12 cellular contexts compared by ENCODE assay signal in genomic region chrY:3002190-3002589, GRCh38.
DNase-seq lines count a peak whose midpoint lies in the region; ATAC-seq and TF ChIP-seq lines count a peak whose summit lies in the region.
"Had no signal": no experiment of that assay in that cellular context is flagged by ENCODE, and none has a peak within 500 bp of the region (broad histone marks: within the 10 kb centered on the region; RNA-seq: fewer than 3 reads in every experiment).

No MANE protein-coding gene starts in this region.

- ATAC-seq in heart left ventricle (no peak), left ventricle myocardium superior (no peak), lower lobe of right lung (no peak), GM18867 (IDR thresholded peaks at IDR 0.05; ENCODE audit: unreplicated experiment) (no peak)
- ATAC-seq in activated CD8-positive, alpha-beta T cell treated with anti-CD3 and anti-CD28 coated beads, Interleukin-2, amount 10 ng/mL, durations not matched to agents 7 days and 5 days = no peak

- H3K27me3 ChIP-seq in heart left ventricle (no peaks in the 10 kb centered on the region), lower lobe of right lung (ENCODE audit: low read depth) (no peaks in the 10 kb centered on the region)

- POLR2A ChIA-PET in activated CD8-positive, alpha-beta T cell treated with anti-CD3 and anti-CD28 coated beads, Interleukin-2, amount 10 ng/mL, durations not matched to agents 7 days and 5 days (lab: Charles Lee) = interaction anchor here (0.9 to 1.9 kb wide), 2 partner anchors 9 to 66 kb away, joined by 3 to 6 read pairs; no protein-coding TSS in a partner anchor

- H3K27ac Mint-ChIP-seq in activated CD8-positive, alpha-beta T cell treated with anti-CD3 and anti-CD28 coated beads, Interleukin-2, amount 10 ng/mL, durations not matched to agents 7 days and 5 days = peak overlapping the region; percentile 97

- CTCF ChIA-PET in activated CD8-positive, alpha-beta T cell treated with anti-CD3 and anti-CD28 coated beads, Interleukin-2, amount 10 ng/mL, durations not matched to agents 7 days and 5 days (lab: Charles Lee) = interaction anchor here (1.0 to 1.8 kb wide), 3 partner anchors 14 to 65 kb away, joined by 3 to 6 read pairs (median 3); no protein-coding TSS in a partner anchor

- H3K9me3 ChIP-seq in heart left ventricle = no peaks in the 10 kb centered on the region
- no peaks in the 10 kb centered on the region for H3K9me3 ChIP-seq in lower lobe of right lung

- no peak for DNase-seq in heart left ventricle
- no peak for DNase-seq in left ventricle myocardium superior
- no peak for DNase-seq in activated CD8-positive, alpha-beta T cell treated with anti-CD3 and anti-CD28 coated beads, Interleukin-2, amount 10 ng/mL, durations not matched to agents 7 days and 5 days
- no peak for DNase-seq in lower lobe of right lung
- DNase-seq in NCI-H2171 (lab: John Stamatoyannopoulos, UW) = no peak
- DNase-seq in NCI-H1694 (lab: John Stamatoyannopoulos, UW) = no peak
- DNase-seq: AML-193; effector CD8-positive, alpha-beta T cell; H7 had no signal

- H3K4me3 Mint-ChIP-seq in activated CD8-positive, alpha-beta T cell treated with anti-CD3 and anti-CD28 coated beads, Interleukin-2, amount 10 ng/mL, durations not matched to agents 7 days and 5 days = peak overlapping the region; percentile 86

- intact Hi-C loops in heart left ventricle (cut with DNase I) (no loop called here), left ventricle myocardium superior (cut with micrococcal nuclease) (no loop called here), lower lobe of right lung (cut with DNase I) (no loop called here)

- TF ChIP-seq POLR2A in heart left ventricle (IDR thresholded peaks at IDR 0.05) = no peak

- H3K4me1 ChIP-seq in heart left ventricle (peaks cover 0 to 16% (median 0%) of the 10 kb centered on the region in 12 donors), lower lobe of right lung (peaks cover 18% of the 10 kb centered on the region), urinary bladder (ENCODE audit: insufficient read depth) (no peaks in the 10 kb centered on the region)

- H3K27ac ChIP-seq in heart left ventricle (peak overlapping the region in 7 of 12 donors; percentile 61 to 81 (median 79)), lower lobe of right lung (peak overlapping the region; percentile 86), urinary bladder (ENCODE audit: low read depth) (peak overlapping the region; percentile 10)
- H3K27ac ChIP-seq: KMS-11 had no signal

- no peaks in the 10 kb centered on the region for H3K27me3 Mint-ChIP-seq in activated CD8-positive, alpha-beta T cell treated with anti-CD3 and anti-CD28 coated beads, Interleukin-2, amount 10 ng/mL, durations not matched to agents 7 days and 5 days (ENCODE audit: low read depth)

- TF ChIP-seq CTCF in heart left ventricle (IDR thresholded peaks at IDR 0.05) (no peak), lower lobe of right lung (IDR thresholded peaks at IDR 0.05) (no peak)

- peak overlapping the region in 6 of 12 donors; percentile 49 to 65 (median 59) for H3K4me3 ChIP-seq in heart left ventricle
- H3K4me3 ChIP-seq in lower lobe of right lung = peak overlapping the region; percentile 58
- H3K4me3 ChIP-seq in urinary bladder (ENCODE audit: low read depth, low read length) = no peak overlapping the region

- H3K36me3 ChIP-seq in heart left ventricle (no peaks in the 10 kb centered on the region), lower lobe of right lung (no peaks in the 10 kb centered on the region), urinary bladder (ENCODE audit: insufficient read depth) (no peaks in the 10 kb centered on the region)

- peaks cover 12% of the 10 kb centered on the region for H3K36me3 Mint-ChIP-seq in activated CD8-positive, alpha-beta T cell treated with anti-CD3 and anti-CD28 coated beads, Interleukin-2, amount 10 ng/mL, durations not matched to agents 7 days and 5 days (ENCODE audit: low read depth)

- H3K4me1 Mint-ChIP-seq in activated CD8-positive, alpha-beta T cell treated with anti-CD3 and anti-CD28 coated beads, Interleukin-2, amount 10 ng/mL, durations not matched to agents 7 days and 5 days (ENCODE audit: low read depth) = peaks cover 44% of the 10 kb centered on the region

- H3K9me3 Mint-ChIP-seq in activated CD8-positive, alpha-beta T cell treated with anti-CD3 and anti-CD28 coated beads, Interleukin-2, amount 10 ng/mL, durations not matched to agents 7 days and 5 days (ENCODE audit: insufficient read depth) = no peaks in the 10 kb centered on the region

Comparison
In these comparisons a context has a peak if more than half of its experiments do, and no peak if none do; other contexts are left out.
1. H3K27ac ChIP-seq: peak in every context shown above with its lines; median percentile 86 in lower lobe of right lung; 79 in heart left ventricle; 10 in urinary bladder.